ENCODE assay signal across 20 cellular contexts in genomic region chr17:30248786-30249185, GRCh38. TPM values are rescaled to one million over a fixed set of nuclear protein-coding genes. Genes with fewer than 3 reads are reported as not detected.
"Had no signal": no experiment of that assay in that cellular context is flagged by ENCODE, and none has a peak within 500 bp of the region (broad histone marks: within the 10 kb centered on the region; RNA-seq: fewer than 3 reads in every experiment).

No MANE protein-coding gene starts in this region.

- H3K4me1 ChIP-seq: ascending aorta, tibial nerve had no signal

- H3K27me3 Mint-ChIP-seq: activated naive CD4-positive, alpha-beta T cell treated with anti-CD3 and anti-CD28 coated beads, Interleukin-2, amount 50 U/mL, for 24 hours; stimulated activated naive CD8-positive, alpha-beta T cell treated with anti-CD3 and anti-CD28 coated beads, Interleukin-15, Interleukin-2, amounts not matched to agents 100 ng/mL and 50 ng/mL, for 24 hours had no signal

- H3K9me3 ChIP-seq: ascending aorta, ovary, tibial nerve had no signal

- H3K4me3 Mint-ChIP-seq: activated CD8-positive, alpha-beta T cell treated with anti-CD3 and anti-CD28 coated beads, Interleukin-2, amount 10 ng/mL, durations not matched to agents 7 days and 5 days; activated naive CD4-positive, alpha-beta T cell treated with anti-CD3 and anti-CD28 coated beads, Interleukin-2, amount 50 U/mL, for 24 hours; activated T-helper 1 cell treated with anti-CD3 and anti-CD28 coated beads, Interleukin-12 subunit alpha, Interleukin-12 subunit beta, Interleukin-2, Interleukin-4 antibody, amounts not matched to agents 30 ng/mL and 10 ng/mL and 1 ng/mL, durations not matched to agents 14 hours and 24 hours and 36 hours; natural killer cell; stimulated activated naive CD8-positive, alpha-beta T cell treated with anti-CD3 and anti-CD28 coated beads, Interleukin-15, Interleukin-2, amounts not matched to agents 100 ng/mL and 50 ng/mL, for 24 hours had no signal

- H3K27ac Mint-ChIP-seq: activated CD8-positive, alpha-beta T cell treated with anti-CD3 and anti-CD28 coated beads, Interleukin-2, amount 10 ng/mL, durations not matched to agents 7 days and 5 days; activated T-helper 1 cell treated with anti-CD3 and anti-CD28 coated beads, Interleukin-12 subunit alpha, Interleukin-12 subunit beta, Interleukin-2, Interleukin-4 antibody, amounts not matched to agents 30 ng/mL and 10 ng/mL and 1 ng/mL, durations not matched to agents 14 hours and 24 hours and 36 hours; natural killer cell had no signal

- DNase-seq: activated CD4-positive, alpha-beta T cell treated with anti-CD3 and anti-CD28 coated beads for 1 hour; activated CD4-positive, alpha-beta T cell treated with anti-CD3 and anti-CD28 coated beads, Interleukin-2, amount 50 U/mL, for 1 hour; activated CD8-positive, alpha-beta T cell treated with anti-CD3 and anti-CD28 coated beads, Interleukin-2, amount 10 ng/mL, durations not matched to agents 7 days and 5 days; activated gamma-delta T cell treated with Interleukin-2 at 50 U/mL for 16 hours; brain microvascular endothelial cell; central memory CD4-positive, alpha-beta T cell; effector memory CD4-positive, alpha-beta T cell; mammary epithelial cell; midbrain; natural killer cell; ovary; stimulated activated CD4-positive, alpha-beta T cell treated with anti-CD3 and anti-CD28 coated beads, Interleukin-4, amount 100 ng/mL, for 1 hour; T-helper 9 cell had no signal

- H3K27me3 ChIP-seq: ascending aorta, brain microvascular endothelial cell, ovary, tibial nerve had no signal

- H3K27ac ChIP-seq: ascending aorta, brain microvascular endothelial cell, ovary, tibial nerve had no signal

- H3K9me3 Mint-ChIP-seq: activated naive CD4-positive, alpha-beta T cell treated with anti-CD3 and anti-CD28 coated beads, Interleukin-2, amount 50 U/mL, for 24 hours; activated T-helper 1 cell treated with anti-CD3 and anti-CD28 coated beads, Interleukin-12 subunit alpha, Interleukin-12 subunit beta, Interleukin-2, Interleukin-4 antibody, amounts not matched to agents 30 ng/mL and 10 ng/mL and 1 ng/mL, durations not matched to agents 14 hours and 24 hours and 36 hours; natural killer cell; stimulated activated naive CD8-positive, alpha-beta T cell treated with anti-CD3 and anti-CD28 coated beads, Interleukin-15, Interleukin-2, amounts not matched to agents 100 ng/mL and 50 ng/mL, for 24 hours had no signal

- H3K4me3 ChIP-seq: ascending aorta, ovary, tibial nerve had no signal

- ATAC-seq: activated CD8-positive, alpha-beta T cell treated with anti-CD3 and anti-CD28 coated beads, Interleukin-2, amount 10 ng/mL, durations not matched to agents 7 days and 5 days; natural killer cell had no signal

- H3K4me1 Mint-ChIP-seq: activated naive CD4-positive, alpha-beta T cell treated with anti-CD3 and anti-CD28 coated beads, Interleukin-2, amount 50 U/mL, for 24 hours had no signal

- H3K36me3 ChIP-seq: ovary had no signal

RNA-seq across cellular contexts. Expression of gene SLC6A4, which starts 13.3 kb away (rescaled TPM):
- total RNA-seq: activated T-helper 1 cell treated with anti-CD3 and anti-CD28 coated beads, Interleukin-12 subunit alpha, Interleukin-12 subunit beta, Interleukin-2, Interleukin-4 antibody, amounts not matched to agents 30 ng/mL and 10 ng/mL and 1 ng/mL, durations not matched to agents 14 hours and 24 hours and 36 hours; mammary epithelial cell; T-helper 1 cell treated with Interleukin-12 subunit alpha and Interleukin-12 subunit beta and Interleukin-4 antibody, amounts not matched to agents 30 ng/mL and 1 ng/mL, for 36 hours had no signal
- polyA plus RNA-seq: keratinocyte, mammary epithelial cell had no signal
